Comparison of ENCODE assay signal across 3 cellular contexts in the genomic region with DNA sequence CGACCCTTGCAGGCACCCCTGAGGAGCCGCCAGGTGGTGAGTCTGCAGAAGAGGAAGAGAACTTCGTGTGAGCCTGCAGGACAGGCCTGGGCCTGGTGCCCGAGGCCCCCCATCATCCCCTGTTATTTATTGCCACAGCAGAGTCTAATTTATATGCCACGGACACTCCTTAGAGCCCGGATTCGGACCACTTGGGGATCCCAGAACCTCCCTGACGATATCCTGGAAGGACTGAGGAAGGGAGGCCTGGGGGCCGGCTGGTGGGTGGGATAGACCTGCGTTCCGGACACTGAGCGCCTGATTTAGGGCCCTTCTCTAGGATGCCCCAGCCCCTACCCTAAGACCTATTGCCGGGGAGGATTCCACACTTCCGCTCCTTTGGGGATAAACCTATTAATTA.
A peak's percentile ranks its signal among the peaks of the same experiment; 100 is the strongest.
TF ChIP-seq lines count a peak whose summit lies in the region.

No MANE protein-coding gene starts in this region.

TF ChIP-seq in HCT116, 20 proteins besides CTCF, POLR2A, EP300 and RAD21 (continues in another document):
- TF ChIP-seq ZFX (IDR thresholded peaks at IDR 0.05) (no peak), SRF (IDR thresholded peaks at IDR 0.05; ENCODE audit: low read depth) (no peak), FOSL1 (IDR thresholded peaks at IDR 0.05; ENCODE audit: low read depth) (no peak), CBX3 (IDR thresholded peaks at IDR 0.05; ENCODE audit: low read depth) (no peak), YY1 (IDR thresholded peaks at IDR 0.05; ENCODE audit: extremely low read depth, insufficient replicate concordance, low read depth, low read length) (no peak), SP1 (IDR thresholded peaks at IDR 0.05; ENCODE audit: low read depth) (no peak), EGR1 (IDR thresholded peaks at IDR 0.05; ENCODE audit: low read depth) (no peak), ZNF274 (IDR thresholded peaks at IDR 0.05; ENCODE audit: low read depth, low read length) (no peak), EZH2phosphoT487 (IDR thresholded peaks at IDR 0.05; ENCODE audit: borderline replicate concordance) (no peak), TCF7L2 (IDR thresholded peaks at IDR 0.05; ENCODE audit: borderline replicate concordance, extremely low read depth, insufficient read depth, insufficient read length) (no peak), JUND (IDR thresholded peaks at IDR 0.05) (no peak), SIN3A (IDR thresholded peaks at IDR 0.05; ENCODE audit: low read depth) (no peak), CEBPB (IDR thresholded peaks at IDR 0.05; ENCODE audit: low read depth) (no peak), EZH2 (IDR thresholded peaks at IDR 0.05) (no peak)
- TF ChIP-seq, protein P1, sequence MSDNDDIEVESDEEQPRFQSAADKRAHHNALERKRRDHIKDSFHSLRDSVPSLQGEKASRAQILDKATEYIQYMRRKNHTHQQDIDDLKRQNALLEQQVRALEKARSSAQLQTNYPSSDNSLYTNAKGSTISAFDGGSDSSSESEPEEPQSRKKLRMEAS (IDR thresholded peaks at IDR 0.05) = no peak
- TF ChIP-seq, protein P2, sequence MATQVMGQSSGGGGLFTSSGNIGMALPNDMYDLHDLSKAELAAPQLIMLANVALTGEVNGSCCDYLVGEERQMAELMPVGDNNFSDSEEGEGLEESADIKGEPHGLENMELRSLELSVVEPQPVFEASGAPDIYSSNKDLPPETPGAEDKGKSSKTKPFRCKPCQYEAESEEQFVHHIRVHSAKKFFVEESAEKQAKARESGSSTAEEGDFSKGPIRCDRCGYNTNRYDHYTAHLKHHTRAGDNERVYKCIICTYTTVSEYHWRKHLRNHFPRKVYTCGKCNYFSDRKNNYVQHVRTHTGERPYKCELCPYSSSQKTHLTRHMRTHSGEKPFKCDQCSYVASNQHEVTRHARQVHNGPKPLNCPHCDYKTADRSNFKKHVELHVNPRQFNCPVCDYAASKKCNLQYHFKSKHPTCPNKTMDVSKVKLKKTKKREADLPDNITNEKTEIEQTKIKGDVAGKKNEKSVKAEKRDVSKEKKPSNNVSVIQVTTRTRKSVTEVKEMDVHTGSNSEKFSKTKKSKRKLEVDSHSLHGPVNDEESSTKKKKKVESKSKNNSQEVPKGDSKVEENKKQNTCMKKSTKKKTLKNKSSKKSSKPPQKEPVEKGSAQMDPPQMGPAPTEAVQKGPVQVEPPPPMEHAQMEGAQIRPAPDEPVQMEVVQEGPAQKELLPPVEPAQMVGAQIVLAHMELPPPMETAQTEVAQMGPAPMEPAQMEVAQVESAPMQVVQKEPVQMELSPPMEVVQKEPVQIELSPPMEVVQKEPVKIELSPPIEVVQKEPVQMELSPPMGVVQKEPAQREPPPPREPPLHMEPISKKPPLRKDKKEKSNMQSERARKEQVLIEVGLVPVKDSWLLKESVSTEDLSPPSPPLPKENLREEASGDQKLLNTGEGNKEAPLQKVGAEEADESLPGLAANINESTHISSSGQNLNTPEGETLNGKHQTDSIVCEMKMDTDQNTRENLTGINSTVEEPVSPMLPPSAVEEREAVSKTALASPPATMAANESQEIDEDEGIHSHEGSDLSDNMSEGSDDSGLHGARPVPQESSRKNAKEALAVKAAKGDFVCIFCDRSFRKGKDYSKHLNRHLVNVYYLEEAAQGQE (IDR thresholded peaks at IDR 0.05; ENCODE audit: low read depth) = no peak
- TF ChIP-seq, protein P3, sequence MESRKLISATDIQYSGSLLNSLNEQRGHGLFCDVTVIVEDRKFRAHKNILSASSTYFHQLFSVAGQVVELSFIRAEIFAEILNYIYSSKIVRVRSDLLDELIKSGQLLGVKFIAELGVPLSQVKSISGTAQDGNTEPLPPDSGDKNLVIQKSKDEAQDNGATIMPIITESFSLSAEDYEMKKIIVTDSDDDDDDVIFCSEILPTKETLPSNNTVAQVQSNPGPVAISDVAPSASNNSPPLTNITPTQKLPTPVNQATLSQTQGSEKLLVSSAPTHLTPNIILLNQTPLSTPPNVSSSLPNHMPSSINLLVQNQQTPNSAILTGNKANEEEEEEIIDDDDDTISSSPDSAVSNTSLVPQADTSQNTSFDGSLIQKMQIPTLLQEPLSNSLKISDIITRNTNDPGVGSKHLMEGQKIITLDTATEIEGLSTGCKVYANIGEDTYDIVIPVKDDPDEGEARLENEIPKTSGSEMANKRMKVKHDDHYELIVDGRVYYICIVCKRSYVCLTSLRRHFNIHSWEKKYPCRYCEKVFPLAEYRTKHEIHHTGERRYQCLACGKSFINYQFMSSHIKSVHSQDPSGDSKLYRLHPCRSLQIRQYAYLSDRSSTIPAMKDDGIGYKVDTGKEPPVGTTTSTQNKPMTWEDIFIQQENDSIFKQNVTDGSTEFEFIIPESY (IDR thresholded peaks at IDR 0.05; ENCODE audit: extremely low read depth, insufficient replicate concordance, low read length) = no peak

TF ChIP-seq in GM12878, 131 proteins besides CTCF, POLR2A, EP300 and RAD21:
- TF ChIP-seq, protein P4, sequence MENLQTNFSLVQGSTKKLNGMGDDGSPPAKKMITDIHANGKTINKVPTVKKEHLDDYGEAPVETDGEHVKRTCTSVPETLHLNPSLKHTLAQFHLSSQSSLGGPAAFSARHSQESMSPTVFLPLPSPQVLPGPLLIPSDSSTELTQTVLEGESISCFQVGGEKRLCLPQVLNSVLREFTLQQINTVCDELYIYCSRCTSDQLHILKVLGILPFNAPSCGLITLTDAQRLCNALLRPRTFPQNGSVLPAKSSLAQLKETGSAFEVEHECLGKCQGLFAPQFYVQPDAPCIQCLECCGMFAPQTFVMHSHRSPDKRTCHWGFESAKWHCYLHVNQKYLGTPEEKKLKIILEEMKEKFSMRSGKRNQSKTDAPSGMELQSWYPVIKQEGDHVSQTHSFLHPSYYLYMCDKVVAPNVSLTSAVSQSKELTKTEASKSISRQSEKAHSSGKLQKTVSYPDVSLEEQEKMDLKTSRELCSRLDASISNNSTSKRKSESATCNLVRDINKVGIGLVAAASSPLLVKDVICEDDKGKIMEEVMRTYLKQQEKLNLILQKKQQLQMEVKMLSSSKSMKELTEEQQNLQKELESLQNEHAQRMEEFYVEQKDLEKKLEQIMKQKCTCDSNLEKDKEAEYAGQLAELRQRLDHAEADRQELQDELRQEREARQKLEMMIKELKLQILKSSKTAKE (IDR thresholded peaks at IDR 0.05; ENCODE audit: low read depth, poor library complexity, severe bottlenecking) = no peak
- TF ChIP-seq SMARCA5 (IDR thresholded peaks at IDR 0.05) (no peak), MEF2A (IDR thresholded peaks at IDR 0.05; ENCODE audit: insufficient read depth, low read depth, low read length) (no peak), RFX5 (IDR thresholded peaks at IDR 0.05; ENCODE audit: low read depth, low read length) (no peak), GATAD2B (conservative IDR thresholded peaks at IDR 0.05; ENCODE audit: low read depth) (0 out of 2 replicates have a peak, but pooled peaks have one; percentile 8), NFIC (IDR thresholded peaks at IDR 0.05; ENCODE audit: low read depth, low read length) (no peak), FOXM1 (IDR thresholded peaks at IDR 0.05; ENCODE audit: low read depth, low read length) (no peak)
- TF ChIP-seq, protein P1 (IDR thresholded peaks at IDR 0.05; ENCODE audit: low read depth, low read length) = no peak
- TF ChIP-seq, protein P5, sequence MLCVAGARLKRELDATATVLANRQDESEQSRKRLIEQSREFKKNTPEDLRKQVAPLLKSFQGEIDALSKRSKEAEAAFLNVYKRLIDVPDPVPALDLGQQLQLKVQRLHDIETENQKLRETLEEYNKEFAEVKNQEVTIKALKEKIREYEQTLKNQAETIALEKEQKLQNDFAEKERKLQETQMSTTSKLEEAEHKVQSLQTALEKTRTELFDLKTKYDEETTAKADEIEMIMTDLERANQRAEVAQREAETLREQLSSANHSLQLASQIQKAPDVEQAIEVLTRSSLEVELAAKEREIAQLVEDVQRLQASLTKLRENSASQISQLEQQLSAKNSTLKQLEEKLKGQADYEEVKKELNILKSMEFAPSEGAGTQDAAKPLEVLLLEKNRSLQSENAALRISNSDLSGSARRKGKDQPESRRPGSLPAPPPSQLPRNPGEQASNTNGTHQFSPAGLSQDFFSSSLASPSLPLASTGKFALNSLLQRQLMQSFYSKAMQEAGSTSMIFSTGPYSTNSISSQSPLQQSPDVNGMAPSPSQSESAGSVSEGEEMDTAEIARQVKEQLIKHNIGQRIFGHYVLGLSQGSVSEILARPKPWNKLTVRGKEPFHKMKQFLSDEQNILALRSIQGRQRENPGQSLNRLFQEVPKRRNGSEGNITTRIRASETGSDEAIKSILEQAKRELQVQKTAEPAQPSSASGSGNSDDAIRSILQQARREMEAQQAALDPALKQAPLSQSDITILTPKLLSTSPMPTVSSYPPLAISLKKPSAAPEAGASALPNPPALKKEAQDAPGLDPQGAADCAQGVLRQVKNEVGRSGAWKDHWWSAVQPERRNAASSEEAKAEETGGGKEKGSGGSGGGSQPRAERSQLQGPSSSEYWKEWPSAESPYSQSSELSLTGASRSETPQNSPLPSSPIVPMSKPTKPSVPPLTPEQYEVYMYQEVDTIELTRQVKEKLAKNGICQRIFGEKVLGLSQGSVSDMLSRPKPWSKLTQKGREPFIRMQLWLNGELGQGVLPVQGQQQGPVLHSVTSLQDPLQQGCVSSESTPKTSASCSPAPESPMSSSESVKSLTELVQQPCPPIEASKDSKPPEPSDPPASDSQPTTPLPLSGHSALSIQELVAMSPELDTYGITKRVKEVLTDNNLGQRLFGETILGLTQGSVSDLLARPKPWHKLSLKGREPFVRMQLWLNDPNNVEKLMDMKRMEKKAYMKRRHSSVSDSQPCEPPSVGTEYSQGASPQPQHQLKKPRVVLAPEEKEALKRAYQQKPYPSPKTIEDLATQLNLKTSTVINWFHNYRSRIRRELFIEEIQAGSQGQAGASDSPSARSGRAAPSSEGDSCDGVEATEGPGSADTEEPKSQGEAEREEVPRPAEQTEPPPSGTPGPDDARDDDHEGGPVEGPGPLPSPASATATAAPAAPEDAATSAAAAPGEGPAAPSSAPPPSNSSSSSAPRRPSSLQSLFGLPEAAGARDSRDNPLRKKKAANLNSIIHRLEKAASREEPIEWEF (IDR thresholded peaks at IDR 0.05; ENCODE audit: insufficient replicate concordance, low read depth, low read length) = no peak
TF ChIP-seq in GM12878: peak in this region for 1.

TF ChIP-seq in neural cell, 6 proteins besides CTCF, POLR2A, EP300 and RAD21:
- TF ChIP-seq EZH2 (IDR thresholded peaks at IDR 0.05; ENCODE audit: borderline replicate concordance, insufficient read depth, low read length, poor library complexity, severe bottlenecking) (no peak), MXI1 (conservative IDR thresholded peaks at IDR 0.05; ENCODE audit: poor library complexity, severe bottlenecking) (no peak), SMC3 (conservative IDR thresholded peaks at IDR 0.05; ENCODE audit: poor library complexity) (no peak), TAF1 (IDR thresholded peaks at IDR 0.05; ENCODE audit: low read depth) (no peak), POLR2AphosphoS5 (IDR thresholded peaks at IDR 0.05) (no peak)
- TF ChIP-seq, protein P2 (IDR thresholded peaks at IDR 0.05; ENCODE audit: borderline replicate concordance) = no peak
